ENCODE assay signal across 13 cellular contexts in the genomic region with DNA sequence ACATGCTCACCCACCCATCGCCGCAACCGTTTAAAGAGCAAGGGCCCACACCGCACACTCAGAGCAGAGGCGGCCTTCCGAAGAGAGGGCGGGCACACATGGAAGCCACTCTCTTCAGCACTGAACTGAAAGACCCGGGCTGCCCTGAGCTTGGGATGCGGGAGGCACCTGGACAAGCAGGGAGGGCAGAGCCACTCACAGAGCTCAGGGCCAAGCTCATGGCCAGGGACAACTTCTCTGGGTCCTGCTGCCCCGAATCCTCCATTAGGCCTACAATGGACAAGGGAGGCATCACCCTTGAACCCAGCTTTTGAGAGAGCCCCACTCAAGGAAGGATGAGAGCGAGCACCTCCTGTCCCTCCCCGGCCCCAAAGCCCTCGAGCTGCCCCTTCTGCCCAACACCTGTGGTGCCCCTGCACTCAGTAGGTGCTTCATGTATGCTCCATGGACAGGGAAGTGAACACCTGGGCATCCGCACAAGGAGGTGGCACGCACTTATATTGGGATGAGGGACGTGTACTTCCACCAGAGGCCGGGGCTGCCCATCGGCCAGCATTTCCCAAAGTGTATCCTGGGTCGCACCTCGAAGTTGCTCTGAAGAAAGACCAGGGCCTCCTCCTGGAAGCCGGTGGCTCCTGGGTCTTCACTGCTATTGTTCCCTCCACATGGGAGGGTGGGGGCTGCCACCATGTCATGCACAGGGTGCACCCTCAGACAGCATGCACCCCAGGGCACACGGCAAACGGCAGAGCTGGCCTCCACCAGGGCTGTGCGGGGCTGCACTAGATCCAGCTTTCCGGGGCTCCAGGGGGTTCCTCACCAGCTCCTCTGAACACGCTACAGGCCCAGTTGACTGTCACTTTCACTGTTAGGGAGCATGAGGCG.
"Had no signal": no experiment of that assay in that cellular context is flagged by ENCODE, and none has a peak within 500 bp of the region (broad histone marks: within the 10 kb centered on the region; RNA-seq: fewer than 3 reads in every experiment).

No MANE protein-coding gene starts in this region.

- H3K4me3 ChIP-seq: heart right ventricle, lower lobe of right lung had no signal

- H3K9me3 ChIP-seq: heart right ventricle, lower lobe of right lung, neutrophil had no signal

- H3K27ac ChIP-seq: heart right ventricle, lower lobe of right lung, neutrophil had no signal

- H3K9me3 Mint-ChIP-seq: memory B cell, mesothelial cell of epicardium, nephron had no signal

- H3K27ac Mint-ChIP-seq: memory B cell, mesothelial cell of epicardium, nephron had no signal

- H3K4me3 Mint-ChIP-seq: memory B cell, mesothelial cell of epicardium, nephron had no signal

- H3K4me1 ChIP-seq: heart right ventricle, lower lobe of right lung had no signal

- H3K36me3 Mint-ChIP-seq: memory B cell, mesothelial cell of epicardium had no signal

- H3K36me3 ChIP-seq: heart right ventricle, lower lobe of right lung, neutrophil had no signal

- DNase-seq: effector memory CD4-positive, alpha-beta T cell; hypothalamus; lower lobe of right lung; small intestine; stimulated activated CD4-positive, alpha-beta T cell treated with anti-CD3 and anti-CD28 coated beads, Interleukin-12 subunit alpha, Interleukin-12 subunit beta, amount 100 ng/mL, for 4 hours; stimulated activated CD4-positive, alpha-beta T cell treated with anti-CD3 and anti-CD28 coated beads, Interleukin-2, amount 100 ng/mL, for 48 hours; stimulated activated naive CD4-positive, alpha-beta T cell treated with Interleukin-2 at 50 U/mL for 16 hours; trophoblast cell had no signal

- H3K4me1 Mint-ChIP-seq: memory B cell, mesothelial cell of epicardium, nephron had no signal
